15 cellular contexts compared by ENCODE assay signal in genomic region chr20:49999329-49999728, GRCh38. TPM values are rescaled to one million over a fixed set of nuclear protein-coding genes. Genes with fewer than 3 reads are reported as not detected.
DNase-seq lines count a peak whose midpoint lies in the region; ATAC-seq and TF ChIP-seq lines count a peak whose summit lies in the region.
"Had no signal": no experiment of that assay in that cellular context is flagged by ENCODE, and none has a peak within 500 bp of the region (broad histone marks: within the 10 kb centered on the region; RNA-seq: fewer than 3 reads in every experiment).

No MANE protein-coding gene starts in this region.

- no peaks in the 10 kb centered on the region for H3K27me3 ChIP-seq in mammary epithelial cell (ENCODE audit: insufficient read depth, low read length)

- ATAC-seq in GM21423 (IDR thresholded peaks at IDR 0.05; ENCODE audit: unreplicated experiment) (peak; percentile 71), GM19328 (IDR thresholded peaks at IDR 0.05; ENCODE audit: unreplicated experiment) (no peak)
- ATAC-seq: HCT116 had no signal

- no peaks in the 10 kb centered on the region for H3K36me3 ChIP-seq in SK-N-MC (ENCODE audit: insufficient read depth, low read length)
- H3K36me3 ChIP-seq in mammary epithelial cell (ENCODE audit: insufficient read depth, low read length), result no peaks in the 10 kb centered on the region

- dilution Hi-C loops in mammary epithelial cell (cut with HindIII; ENCODE audit: low sequenced_read_pairs), result loop anchor here (5.0 kb wide), 1 partner anchor 38 kb away; no protein-coding TSS in a partner anchor

- intact Hi-C loops in mammary epithelial cell (cut with micrococcal nuclease), result no loop called here

- in situ Hi-C loops in mammary epithelial cell (cut with MboI; ENCODE audit: low sequenced_read_pairs in 2 of 2), result no loop called here

- peak; percentile 54 to 64 for DNase-seq in activated T-cell treated with anti-CD3 and anti-CD28 coated beads, Interleukin-2, amount 50 U/mL, for 48 hours
- DNase-seq in activated T-cell treated with anti-CD3 and anti-CD28 coated beads, Interleukin-2, amount 50 U/mL, for 1 hour, result no peak
- no peak for DNase-seq in SK-N-MC (ENCODE audit: low read depth, low spot score)
- DNase-seq in stimulated activated CD8-positive, alpha-beta memory T cell treated with anti-CD3 and anti-CD28 coated beads, Interleukin-4, amount 100 ng/mL, for 48 hours, result peak; percentile 67
- DNase-seq in mammary epithelial cell, result no peak
- DNase-seq in NCI-H510A (lab: John Stamatoyannopoulos, UW), result no peak
- DNase-seq: activated gamma-delta T cell treated with Interleukin-2 at 50 U/mL for 16 hours, NCI-H1092 treated with DMSO at 0.1 percent for 48 hours, NCI-H510A treated with DMSO at 0.1 percent for 48 hours had no signal

- no peak overlapping the region for H3K4me2 ChIP-seq in mammary epithelial cell (ENCODE audit: insufficient read depth, low read depth, low read length)

- H3K4me3 ChIP-seq in SK-N-MC, result no peak overlapping the region
- no peak overlapping the region for H3K4me3 ChIP-seq in mammary epithelial cell (replicated peaks in 1 of 3; ENCODE audit: insufficient read depth in 1 of 3, low read depth in 2 of 3, low read length in 3 of 3)
- H3K4me3 ChIP-seq: coronary artery had no signal

- no peak overlapping the region for H3K9ac ChIP-seq in SK-N-MC (ENCODE audit: insufficient read length)
- no peak overlapping the region for H3K9ac ChIP-seq in mammary epithelial cell (ENCODE audit: insufficient read depth, low read length)

- H2AFZ ChIP-seq in mammary epithelial cell (ENCODE audit: low read depth, low read length), result no peak overlapping the region

- H3K27ac ChIP-seq in SK-N-MC (0 out of 2 replicates have a peak overlapping the region, but pooled peaks have one; percentile 9), mammary epithelial cell (ENCODE audit: insufficient read depth, low read depth, low read length) (no peak overlapping the region)
- H3K27ac ChIP-seq: coronary artery, HL-60, RWPE1 had no signal

- 88% methylated on average over 6 of the region's 7 CpGs for WGBS in mammary epithelial cell (ENCODE audit: low coverage, missing lambda C conversion rate)

- CTCF ChIA-PET in mammary epithelial cell (lab: Charles Lee; ENCODE audit: low non-redundant PET), result no interaction called here

- no peak for TF ChIP-seq CTCF in mammary epithelial cell (conservative IDR thresholded peaks at IDR 0.05 in 1 of 2, IDR thresholded peaks at IDR 0.05 in 1 of 2; ENCODE audit: extremely low read depth in 1 of 2, insufficient read depth in 1 of 2, low read depth in 1 of 2, low read length in 2 of 2)

- H3K9me3 ChIP-seq in SK-N-MC (ENCODE audit: low read depth, low read length) (no peaks in the 10 kb centered on the region), mammary epithelial cell (replicated peaks; ENCODE audit: insufficient read depth, low read length) (no peaks in the 10 kb centered on the region)

- H3K4me1 ChIP-seq in mammary epithelial cell (ENCODE audit: insufficient read depth, low read length), result no peaks in the 10 kb centered on the region

- no peaks in the 10 kb centered on the region for H3K79me2 ChIP-seq in mammary epithelial cell (ENCODE audit: insufficient read depth, low read length)

- BruUV-seq in mammary epithelial cell (replicated peaks; lab: Mats Ljungman, UMichigan), result no TSS peak

- H4K20me1 ChIP-seq in mammary epithelial cell (ENCODE audit: insufficient read depth, low read length), result no peaks in the 10 kb centered on the region

RNA-seq across cellular contexts. Expression of gene SNAI1, which starts 16.5 kb away (rescaled TPM):
- total RNA-seq in mammary epithelial cell, result not detected
- polyA plus RNA-seq in mammary epithelial cell, result 0.02 TPM
- polyA minus RNA-seq in mammary epithelial cell, result not detected

Comparison
In these comparisons a context has a peak if more than half of its experiments do, and no peak if none do; other contexts are left out.
1. DNase-seq: peak in activated T-cell treated with anti-CD3 and anti-CD28 coated beads, Interleukin-2, amount 50 U/mL, for 48 hours (2 of 2) and stimulated activated CD8-positive, alpha-beta memory T cell treated with anti-CD3 and anti-CD28 coated beads, Interleukin-4, amount 100 ng/mL, for 48 hours (single experiment); none in activated T-cell treated with anti-CD3 and anti-CD28 coated beads, Interleukin-2, amount 50 U/mL, for 1 hour (single experiment), SK-N-MC (single experiment), mammary epithelial cell (single experiment) and NCI-H510A (single experiment).